Comparison of ENCODE assay signal across 1 cellular context in the genomic region with DNA sequence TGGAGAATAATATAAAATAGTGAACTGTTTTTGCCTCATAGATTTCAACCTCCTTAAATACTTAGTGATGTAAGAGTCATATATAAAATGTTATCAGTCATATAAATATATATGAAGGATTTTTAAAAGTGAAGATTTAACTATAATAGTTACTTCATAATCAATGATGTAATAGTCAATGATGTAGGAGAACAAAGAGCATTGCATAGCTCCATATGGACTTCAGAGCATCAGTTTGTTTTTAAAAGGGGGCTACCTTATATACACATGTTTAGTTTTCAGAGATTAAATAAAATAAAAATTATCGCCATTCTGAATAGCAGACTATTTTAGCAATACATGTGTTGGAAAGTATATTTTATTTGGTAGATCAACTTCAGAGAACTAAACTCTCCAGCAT.
TF ChIP-seq lines count a peak whose summit lies in the region.

No MANE protein-coding gene starts in this region.

TF ChIP-seq in GM23338, 12 proteins besides CTCF, POLR2A, EP300 and RAD21 (continued from another document):
- no peak for TF ChIP-seq ZNF462 (CRISPR knock-in tag; IDR thresholded peaks at IDR 0.05)
